8 cellular contexts compared by ENCODE assay signal in genomic region chr1:95309031-95309459, GRCh38.
DNase-seq lines count a peak whose midpoint lies in the region.

No MANE protein-coding gene starts in this region.

- intact Hi-C loops in head of caudate nucleus (cut with DNase I), result loop anchor here (5.0 kb wide), 1 partner anchor 158 kb away; no protein-coding TSS in a partner anchor

- H3K9me3 ChIP-seq in SK-N-MC (ENCODE audit: low read depth, low read length), result no peaks in the 10 kb centered on the region

- no peaks in the 10 kb centered on the region for H3K36me3 ChIP-seq in SK-N-MC (ENCODE audit: insufficient read depth, low read length)

- DNase-seq in COR-L47 (lab: John Stamatoyannopoulos, UW), result peak; percentile 73
- peak; percentile 9 for DNase-seq in KBM-7
- DNase-seq in SK-N-MC (ENCODE audit: low read depth, low spot score), result peak; percentile 48
- peak in 38 of 42 donors; percentile 8 to 80 (median 48) for DNase-seq in head of caudate nucleus
- peak; percentile 79 for DNase-seq in superior temporal gyrus (ENCODE audit: extremely low spot score)
- no peak for DNase-seq in stimulated activated CD4-positive, alpha-beta T cell treated with anti-CD3 and anti-CD28 coated beads, Interleukin-12 subunit alpha, Interleukin-12 subunit beta, amount 100 ng/mL, for 4 hours
- no peak for DNase-seq in activated effector memory CD4-positive, alpha-beta T cell treated with Interleukin-2 at 50 U/mL for 16 hours
- DNase-seq in HK-2 (ENCODE audit: unreplicated experiment), result no peak

- H3K4me3 ChIP-seq in SK-N-MC, result peak overlapping the region; percentile 45

- H3K9ac ChIP-seq in SK-N-MC (ENCODE audit: insufficient read length), result no peak overlapping the region

- peak overlapping the region; percentile 28; the same call in 1 of the 2 replicates for H3K27ac ChIP-seq in SK-N-MC

- in situ Hi-C loops in KBM-7 (cut with MboI; ENCODE audit: low pct_unique_long_range_greater_than_20kb, low sequenced_read_pairs), result no loop called here

Comparison
In these comparisons a context has a peak if more than half of its experiments do, and no peak if none do; other contexts are left out.
1. DNase-seq: peak in COR-L47 (single experiment), KBM-7 (single experiment), SK-N-MC (single experiment), head of caudate nucleus (38 of 42) and superior temporal gyrus (single experiment); none in stimulated activated CD4-positive, alpha-beta T cell treated with anti-CD3 and anti-CD28 coated beads, Interleukin-12 subunit alpha, Interleukin-12 subunit beta, amount 100 ng/mL, for 4 hours (single experiment), activated effector memory CD4-positive, alpha-beta T cell treated with Interleukin-2 at 50 U/mL for 16 hours (single experiment) and HK-2 (single experiment).